In genomic region chr11:47178305-47178704, GRCh38 we compare ENCODE assay signal across 12 cellular contexts. TPM values are rescaled to one million over a fixed set of nuclear protein-coding genes. Genes with fewer than 3 reads are reported as not detected.
A peak's percentile ranks its signal among the peaks of the same experiment; 100 is the strongest.
DNase-seq lines count a peak whose midpoint lies in the region; ATAC-seq and TF ChIP-seq lines count a peak whose summit lies in the region.
"Had no signal": no experiment of that assay in that cellular context is flagged by ENCODE, and none has a peak within 500 bp of the region (broad histone marks: within the 10 kb centered on the region; RNA-seq: fewer than 3 reads in every experiment).

No MANE protein-coding gene starts in this region.

- TF ChIP-seq EP300 in stomach (IDR thresholded peaks at IDR 0.05): no peak

- TF ChIP-seq POLR2A in HCT116 (IDR thresholded peaks at IDR 0.05; ENCODE audit: borderline replicate concordance, extremely low read depth, insufficient read depth, insufficient read length) (no peak), right lobe of liver (IDR thresholded peaks at IDR 0.05) (no peak), stomach (IDR thresholded peaks at IDR 0.05) (no peak)

- H2AFZ ChIP-seq in HCT116 (ENCODE audit: low read depth, low read length, poor library complexity, severe bottlenecking): no peak overlapping the region

- TF ChIP-seq RAD21 in HCT116 (IDR thresholded peaks at IDR 0.05; ENCODE audit: low read depth): no peak

- H3K27ac Mint-ChIP-seq in activated CD8-positive, alpha-beta T cell treated with anti-CD3 and anti-CD28 coated beads, Interleukin-2, amount 10 ng/mL, durations not matched to agents 7 days and 5 days: peak overlapping the region; percentile 99
- no peak overlapping the region for H3K27ac Mint-ChIP-seq in type B pancreatic cell

- no peaks in the 10 kb centered on the region for H4K20me1 ChIP-seq in HCT116 (ENCODE audit: insufficient read depth)

- H3K9me3 Mint-ChIP-seq in activated CD8-positive, alpha-beta T cell treated with anti-CD3 and anti-CD28 coated beads, Interleukin-2, amount 10 ng/mL, durations not matched to agents 7 days and 5 days (ENCODE audit: insufficient read depth): no peaks in the 10 kb centered on the region
- H3K9me3 Mint-ChIP-seq in type B pancreatic cell: no peaks in the 10 kb centered on the region
- H3K9me3 Mint-ChIP-seq: neural crest cell had no signal

- no peak overlapping the region for H3K4me2 ChIP-seq in HCT116 (ENCODE audit: low read length)

- TF ChIP-seq CTCF in HCT116 (IDR thresholded peaks at IDR 0.05 in 2 of 3, conservative IDR thresholded peaks at IDR 0.05 in 1 of 3; ENCODE audit: borderline replicate concordance in 1 of 3, insufficient read depth in 1 of 3, low read depth in 2 of 3, low read length in 2 of 3) (no peak), right lobe of liver (IDR thresholded peaks at IDR 0.05) (no peak), stomach (IDR thresholded peaks at IDR 0.05) (no peak), type B pancreatic cell (conservative IDR thresholded peaks at IDR 0.05) (no peak)

- peaks cover 14% of the 10 kb centered on the region for H3K36me3 Mint-ChIP-seq in activated CD8-positive, alpha-beta T cell treated with anti-CD3 and anti-CD28 coated beads, Interleukin-2, amount 10 ng/mL, durations not matched to agents 7 days and 5 days (ENCODE audit: low read depth)
- peaks cover 11% of the 10 kb centered on the region for H3K36me3 Mint-ChIP-seq in type B pancreatic cell

- RAD21 ChIA-PET in HCT116 (lab: Charles Lee; ENCODE audit: low non-redundant PET in 1 of 2, low total read pairs in 2 of 2, uncharacterized antibody in 2 of 2, unreplicated experiment in 2 of 2): no interaction called here

- peak overlapping the region; percentile 89 for H3K27ac ChIP-seq in HCT116 (ENCODE audit: low read depth, low read length)
- H3K27ac ChIP-seq in right lobe of liver: peak overlapping the region in 2 of 3 donors; percentile 96 to 98
- H3K27ac ChIP-seq in stomach: peak overlapping the region; percentile 96 to 99 (median 98)

- H3K9me3 ChIP-seq in HCT116 (ENCODE audit: control insufficient read depth in 1 of 2, insufficient read depth in 1 of 2, low read depth in 1 of 2, low read length in 2 of 2): no peaks in the 10 kb centered on the region
- no peaks in the 10 kb centered on the region for H3K9me3 ChIP-seq in right lobe of liver
- no peaks in the 10 kb centered on the region for H3K9me3 ChIP-seq in stomach

- no peak overlapping the region for H3K4me3 Mint-ChIP-seq in activated CD8-positive, alpha-beta T cell treated with anti-CD3 and anti-CD28 coated beads, Interleukin-2, amount 10 ng/mL, durations not matched to agents 7 days and 5 days
- no peak overlapping the region for H3K4me3 Mint-ChIP-seq in type B pancreatic cell

- H3K4me3 ChIP-seq in HCT116 (replicated peaks in 1 of 2; ENCODE audit: low read depth in 1 of 2, low read length in 2 of 2) (no peak overlapping the region), right lobe of liver (peak overlapping the region in 1 of 3 donors; percentile 92), stomach (no peak overlapping the region)

- DNase-seq in HCT116 (ENCODE audit: low read depth, low spot score): no peak
- DNase-seq in activated CD8-positive, alpha-beta T cell treated with anti-CD3 and anti-CD28 coated beads, Interleukin-2, amount 10 ng/mL, durations not matched to agents 7 days and 5 days: no peak
- DNase-seq in right lobe of liver: no peak
- no peak for DNase-seq in stomach
- no peak for DNase-seq in type B pancreatic cell (ENCODE audit: extremely low spot score, unreplicated experiment)
- DNase-seq in NCI-H2227 treated with DMSO at 0.1 percent for 48 hours (lab: John Stamatoyannopoulos, UW): no peak
- DNase-seq in cerebellum (ENCODE audit: low spot score): no peak
- DNase-seq: NCI-H1105 treated with DMSO at 0.1 percent for 48 hours; NCI-H748 treated with DMSO at 0.1 percent for 48 hours; stimulated activated CD4-positive, alpha-beta T cell treated with anti-CD3 and anti-CD28 coated beads, Interleukin-4, amount 100 ng/mL, for 24 hours had no signal

- no peaks in the 10 kb centered on the region for H3K9me2 ChIP-seq in HCT116 (ENCODE audit: insufficient read depth)

- POLR2A ChIA-PET in HCT116 (lab: Charles Lee): no interaction called here
- POLR2A ChIA-PET in activated CD8-positive, alpha-beta T cell treated with anti-CD3 and anti-CD28 coated beads, Interleukin-2, amount 10 ng/mL, durations not matched to agents 7 days and 5 days (lab: Charles Lee): interaction anchor here (0.9 to 3.0 kb wide), 5 partner anchors 37 to 123 kb away, joined by 3 to 29 read pairs (median 3); partner anchors contain the start of genes ACP2 and DDB2

- H3K27me3 ChIP-seq in HCT116 (ENCODE audit: insufficient read depth, low read length) (no peaks in the 10 kb centered on the region), right lobe of liver (no peaks in the 10 kb centered on the region), stomach (no peaks in the 10 kb centered on the region)

- H3K4me1 ChIP-seq in HCT116 (ENCODE audit: control insufficient read depth in 1 of 2, insufficient read depth in 2 of 2, low read length in 2 of 2) (peaks cover 11 to 24% of the 10 kb centered on the region in 2 experiments; a peak in 3 of 4 replicates), right lobe of liver (peaks cover 0 to 39% (median 11%) of the 10 kb centered on the region in 4 donors), stomach (peaks cover 26 to 57% (median 51%) of the 10 kb centered on the region in 4 donors)

- 32% methylated on average over 5 of the region's 11 CpGs for WGBS in right lobe of liver (ENCODE audit: insufficient coverage, low coverage, low lambda C conversion rate, missing lambda C conversion rate)
- WGBS in stomach, 5 donors: 76 to 90% (median 84%) methylated on average over 10 to 11 of the region's 11 CpGs

- no peaks in the 10 kb centered on the region for H3K27me3 Mint-ChIP-seq in activated CD8-positive, alpha-beta T cell treated with anti-CD3 and anti-CD28 coated beads, Interleukin-2, amount 10 ng/mL, durations not matched to agents 7 days and 5 days (ENCODE audit: low read depth)
- H3K27me3 Mint-ChIP-seq in type B pancreatic cell: no peaks in the 10 kb centered on the region

- BruUV-seq in HCT116 (replicated peaks; lab: Mats Ljungman, UMichigan): no TSS peak

- CTCF ChIA-PET in HCT116 (lab: Charles Lee): interaction anchor here (2.0 to 2.7 kb wide), 2 partner anchors 81 to 176 kb away, joined by 10 to 11 read pairs; no protein-coding TSS in a partner anchor
- CTCF ChIA-PET in activated CD8-positive, alpha-beta T cell treated with anti-CD3 and anti-CD28 coated beads, Interleukin-2, amount 10 ng/mL, durations not matched to agents 7 days and 5 days (lab: Charles Lee): interaction anchor here (0.9 to 4.8 kb wide), 14 partner anchors 9 to 277 kb away, joined by 3 to 54 read pairs (median 6); partner anchors contain the start of genes ACP2, DDB2 and NR1H3

- peaks cover 33% of the 10 kb centered on the region for H3K4me1 Mint-ChIP-seq in activated CD8-positive, alpha-beta T cell treated with anti-CD3 and anti-CD28 coated beads, Interleukin-2, amount 10 ng/mL, durations not matched to agents 7 days and 5 days (ENCODE audit: low read depth)
- H3K4me1 Mint-ChIP-seq in type B pancreatic cell (ENCODE audit: unreplicated experiment): peaks cover 18% of the 10 kb centered on the region

- ATAC-seq in HCT116 (no peak), right lobe of liver (peak in 1 of 4 donors; percentile 2), GM21360 (IDR thresholded peaks at IDR 0.05; ENCODE audit: unreplicated experiment) (no peak)
- ATAC-seq in activated CD8-positive, alpha-beta T cell treated with anti-CD3 and anti-CD28 coated beads, Interleukin-2, amount 10 ng/mL, durations not matched to agents 7 days and 5 days: no peak

- intact Hi-C loops in HCT116 (cut with micrococcal nuclease) (loop anchor here (5.0 kb wide), 1 partner anchor 39 kb away; no protein-coding TSS in a partner anchor), right lobe of liver (cut with DNase I) (no loop called here), stomach (cut with DNase I; ENCODE audit: low total_unique reads) (no loop called here)

- peaks cover 0 to 15% of the 10 kb centered on the region in 2 experiments; a peak in 1 of 4 replicates for H3K36me3 ChIP-seq in HCT116 (ENCODE audit: control insufficient read depth in 1 of 2, insufficient read depth in 2 of 2, low read length in 2 of 2)
- peaks cover 0 to 13% (median 3%) of the 10 kb centered on the region in 4 donors for H3K36me3 ChIP-seq in right lobe of liver
- H3K36me3 ChIP-seq in stomach: peaks cover 18 to 63% (median 43%) of the 10 kb centered on the region in 4 donors

- no peak overlapping the region for H3K9ac ChIP-seq in HCT116 (ENCODE audit: low read length)

- H3K79me2 ChIP-seq in HCT116 (ENCODE audit: insufficient read depth, low read length): peaks cover 42% of the 10 kb centered on the region

TF ChIP-seq in HCT116, 20 proteins besides CTCF, POLR2A, EP300 and RAD21:
- no peak for TF ChIP-seq JUND (IDR thresholded peaks at IDR 0.05)
TF ChIP-seq in HCT116: peak in this region for 0.

RNA-seq across cellular contexts. Expression of gene ARFGAP2, which starts 1.6 kb away (rescaled TPM):
- total RNA-seq in HCT116 (2021; ENCODE audit: unreplicated experiment): 73.5 TPM
- polyA plus RNA-seq in HCT116 (2012): 49.0 and 50.0 TPM in 2 replicates
- 100 to 1,000 TPM in 1 of 2 experiments, 10 to 100 TPM in 1; 89.6 to 102 TPM for total RNA-seq in activated CD8-positive, alpha-beta T cell treated with anti-CD3 and anti-CD28 coated beads, Interleukin-2, amount 10 ng/mL, durations not matched to agents 7 days and 5 days
- 10 to 100 TPM; 37.7 to 64.4 (median 62.1) TPM for total RNA-seq in right lobe of liver
- total RNA-seq in stomach: 100 to 1,000 TPM in 3 of 5 donors, 10 to 100 TPM in 2; 85.8 to 398 (median 121) TPM
- polyA plus RNA-seq in stomach: 10 to 100 TPM; 45.8 to 69.7 (median 54.7) TPM
- 99.9 and 103 TPM in 2 replicates for total RNA-seq in type B pancreatic cell (ENCODE audit: low replicate concordance)
- total RNA-seq in cerebellum: 93.0 TPM

RNA-seq across cellular contexts. Expression of gene PACSIN3, which starts 7.9 kb away (rescaled TPM):
- total RNA-seq in HCT116 (2021; ENCODE audit: unreplicated experiment) (63.1 TPM), right lobe of liver (10 to 100 TPM in 5 of 6 experiments, 1 to 10 TPM in 1; 9.6 to 31.1 (median 25.0) TPM), stomach (10 to 100 TPM in 3 of 5 donors, 1 to 10 TPM in 2; 6.4 to 38.4 (median 21.3) TPM), type B pancreatic cell (ENCODE audit: low replicate concordance) (52.5 and 77.2 TPM in 2 replicates), cerebellum (2.5 TPM)
- 42.3 and 43.9 TPM in 2 replicates for polyA plus RNA-seq in HCT116 (2012)
- 1 to 10 TPM; 2.0 to 2.1 TPM for total RNA-seq in activated CD8-positive, alpha-beta T cell treated with anti-CD3 and anti-CD28 coated beads, Interleukin-2, amount 10 ng/mL, durations not matched to agents 7 days and 5 days
- 10 to 100 TPM; 19.6 to 59.0 (median 30.8) TPM for polyA plus RNA-seq in stomach

RNA-seq across cellular contexts. Expression of gene DDB2, which starts 36.5 kb away (rescaled TPM):
- total RNA-seq in HCT116 (2021; ENCODE audit: unreplicated experiment) (64.0 TPM), right lobe of liver (10 to 100 TPM; 13.1 to 24.2 (median 13.8) TPM), stomach (10 to 100 TPM; 16.3 to 63.0 (median 26.7) TPM), type B pancreatic cell (ENCODE audit: low replicate concordance) (40.0 and 50.1 TPM in 2 replicates), cerebellum (8.2 TPM)
- polyA plus RNA-seq in HCT116 (2012): 83.8 and 91.5 TPM in 2 replicates
- 100 to 1,000 TPM; 164 to 171 TPM for total RNA-seq in activated CD8-positive, alpha-beta T cell treated with anti-CD3 and anti-CD28 coated beads, Interleukin-2, amount 10 ng/mL, durations not matched to agents 7 days and 5 days
- polyA plus RNA-seq in stomach: 10 to 100 TPM; 18.2 to 64.6 (median 35.0) TPM
